8 cellular contexts compared by ENCODE assay signal in the genomic region with DNA sequence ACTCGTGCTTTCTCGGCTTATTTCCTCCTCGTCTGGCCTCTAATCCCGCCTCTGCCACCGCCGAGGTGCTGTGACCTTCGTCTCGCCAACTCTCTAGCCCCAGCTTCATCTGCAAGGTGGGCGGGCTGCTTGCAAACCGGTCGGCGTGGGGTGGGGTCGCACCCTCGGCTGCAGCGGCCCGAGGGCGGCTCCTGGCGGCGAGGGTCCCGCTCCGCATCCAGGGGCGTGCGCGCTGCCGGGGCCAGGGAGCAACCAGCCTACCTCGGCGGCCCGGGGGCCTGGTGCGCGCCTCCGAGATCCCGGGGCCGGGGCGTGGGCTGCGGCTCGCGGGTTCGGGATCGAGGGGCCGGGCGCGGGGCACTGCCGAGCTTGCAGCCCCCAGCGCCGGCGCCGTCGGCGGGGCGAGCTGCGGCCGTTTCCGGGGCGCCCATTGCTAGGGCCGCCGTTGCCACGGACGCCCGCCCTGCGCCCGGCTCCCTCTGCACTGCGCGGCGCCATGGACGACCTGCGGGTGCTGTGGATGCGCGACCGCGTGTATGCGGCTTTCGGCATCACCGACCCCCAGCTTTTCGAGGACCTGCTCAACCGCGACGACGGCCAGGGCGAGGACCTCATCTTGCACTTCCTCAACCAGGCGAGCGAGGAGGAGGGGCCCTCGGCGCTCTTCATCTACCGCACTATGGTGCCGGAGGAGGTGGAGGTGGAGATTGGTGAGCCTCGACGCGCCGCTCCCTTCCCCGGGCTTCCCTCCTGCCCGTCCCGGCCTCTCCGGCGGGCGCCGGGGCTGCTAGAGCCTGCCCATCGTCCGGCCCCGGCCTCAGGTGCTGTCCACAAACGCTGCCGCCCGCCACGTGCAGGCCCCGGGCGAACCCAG. TPM values are rescaled to one million over a fixed set of nuclear protein-coding genes. Genes with fewer than 3 reads are reported as not detected.
DNase-seq lines count a peak whose midpoint lies in the region; ATAC-seq, FAIRE-seq and TF ChIP-seq lines count a peak whose summit lies in the region.

DNAH10 (plus strand) TSS at position 461 of the 874 bp plus-strand sequence; CDS start at position 497, 36 bp downstream.

- peaks cover 0 to 2% (median 0%) of the 10 kb centered on the region in 5 experiments for H3K9me3 Mint-ChIP-seq in brain

- in situ Hi-C loops in HepG2 (cut with HindIII; ENCODE audit: extremely low pct_ligation_motif_present, low pct_unique_long_range_greater_than_20kb), result no loop called here

- intact Hi-C loops in HepG2 (cut with micrococcal nuclease; ENCODE audit: unreplicated experiment), result no loop called here

- CTCF ChIA-PET in HepG2 (lab: Yijun Ruan, JAX; ENCODE audit: low intra/inter-chr PET ratio, low total read pairs), result no interaction called here

- no peak within 1 kb of the TSS for H2AFZ ChIP-seq in HepG2 (ENCODE audit: low read length)

- peak within 1 kb of the TSS; percentile 95 for H3K4me2 ChIP-seq in HepG2 (ENCODE audit: low read depth, low read length)

- TF ChIP-seq CTCF in brain (conservative IDR thresholded peaks at IDR 0.05) (peak; percentile 29 to 68), HepG2 (CRISPR knock-in tag; IDR thresholded peaks at IDR 0.05) (peak; percentile 80)

- H3K4me3 Mint-ChIP-seq in brain, result peak within 1 kb of the TSS; percentile 65 to 83 (median 77)

- 0 out of 2 replicates have a peak within 1 kb of the TSS, but pooled peaks have one; percentile 16 for H3K9ac ChIP-seq in HepG2 (ENCODE audit: insufficient read depth, low read depth, low read length)

- H3K27me3 ChIP-seq in SJSA1 (replicated peaks), result peaks cover 16% of the 10 kb centered on the region
- H3K27me3 ChIP-seq in HepG2 (ENCODE audit: control insufficient read depth in 1 of 2, insufficient read depth in 2 of 2, low read length in 2 of 2), result peaks cover 0 to 5% of the 10 kb centered on the region in 2 experiments; a peak in 2 of 5 replicates

- H3K36me3 Mint-ChIP-seq in brain, result peaks cover 38% of the 10 kb centered on the region

- H3K9me3 ChIP-seq in SJSA1 (replicated peaks) (no peaks in the 10 kb centered on the region), HepG2 (ENCODE audit: low read length) (no peaks in the 10 kb centered on the region)

- no TSS peak for BruUV-seq in HepG2 (replicated peaks; lab: Mats Ljungman, UMichigan)

- TF ChIP-seq EP300 in HepG2 (IDR thresholded peaks at IDR 0.05; ENCODE audit: low read depth in 2 of 2, low read length in 2 of 2) (no peak), HepG2 (CRISPR knock-in tag; IDR thresholded peaks at IDR 0.05; ENCODE audit: borderline replicate concordance) (no peak)

- peak; percentile 64 for ATAC-seq in HG03064 (IDR thresholded peaks at IDR 0.05; ENCODE audit: low read depth, unreplicated experiment)
- ATAC-seq in HepG2, result peak; percentile 90

- no peak within 1 kb of the TSS for H3K27ac Mint-ChIP-seq in brain

- 1% methylated on average over 14 of the region's 105 CpGs for WGBS in HepG2 (ENCODE audit: low lambda C conversion rate)

- DNase-seq in NCI-H2227 (lab: John Stamatoyannopoulos, UW; ENCODE audit: unreplicated experiment) (peak; percentile 49), NCI-H2227 treated with DMSO at 0.1 percent for 48 hours (lab: John Stamatoyannopoulos, UW) (no peak), SJSA1 (ENCODE audit: low read depth in 1 of 2, low spot score in 2 of 2) (peak in 1 of 2 experiments; percentile 2), HepG2 (ENCODE audit: low spot score) (peak; percentile 39), H4 (ENCODE audit: low spot score) (no peak)
- DNase-seq in stimulated activated CD8-positive, alpha-beta memory T cell treated with anti-CD3 and anti-CD28 coated beads, Interleukin-4, amount 100 ng/mL, for 24 hours (ENCODE audit: low read depth), result peak; percentile 42

- H3K27ac ChIP-seq in SJSA1 (no peak within 1 kb of the TSS), HepG2 (ENCODE audit: extremely low read length, insufficient read depth, low read length) (no peak within 1 kb of the TSS)

- POLR2A ChIA-PET in HepG2 (lab: Yijun Ruan, JAX), result interaction anchor here (0.5 kb wide), 1 partner anchor 684 kb away, joined by 3 read pairs; no protein-coding TSS in a partner anchor

- peak; percentile 82 for TF ChIP-seq RAD21 in HepG2 (CRISPR knock-in tag; IDR thresholded peaks at IDR 0.05)

- no peaks in the 10 kb centered on the region for H3K79me2 ChIP-seq in HepG2 (ENCODE audit: insufficient read depth, low read length)

- FAIRE-seq in HepG2 (lab: Jason Lieb, UNC), result no peak

- TF ChIP-seq POLR2A in HepG2 (IDR thresholded peaks at IDR 0.05; ENCODE audit: insufficient read depth in 1 of 2, low read depth in 2 of 2, low read length in 2 of 2), result no peak

- H3K36me3 ChIP-seq in SJSA1, result no peaks in the 10 kb centered on the region; the same call in 1 of the 2 replicates
- no peaks in the 10 kb centered on the region for H3K36me3 ChIP-seq in HepG2 (replicated peaks in 1 of 2; ENCODE audit: control insufficient read depth in 1 of 2, insufficient read depth in 2 of 2, low read length in 2 of 2)

- H4K20me1 ChIP-seq in HepG2 (ENCODE audit: insufficient read depth, low read length), result no peaks in the 10 kb centered on the region

- H3K4me1 Mint-ChIP-seq in brain, result peaks cover 8% of the 10 kb centered on the region

- peaks cover 9% of the 10 kb centered on the region for H3K4me1 ChIP-seq in SJSA1 (replicated peaks)
- peaks cover 37% of the 10 kb centered on the region for H3K4me1 ChIP-seq in HepG2 (ENCODE audit: insufficient read depth, low read length)

- H3K4me3 ChIP-seq in SJSA1, result peak within 1 kb of the TSS; percentile 41
- peak within 1 kb of the TSS; percentile 61 to 76 (median 66) for H3K4me3 ChIP-seq in HepG2 (replicated peaks in 1 of 3; ENCODE audit: insufficient read depth in 1 of 3, low read depth in 2 of 3, low read length in 3 of 3)

- H3K27me3 Mint-ChIP-seq in brain, result peaks cover 17% of the 10 kb centered on the region

TF ChIP-seq in HepG2, 621 proteins besides CTCF, POLR2A, EP300 and RAD21 (continues in another document):
- TF ChIP-seq ELF3 (CRISPR knock-in tag; IDR thresholded peaks at IDR 0.05) (no peak; the same call in 1 of the 2 replicates), ZNF18 (CRISPR knock-in tag; IDR thresholded peaks at IDR 0.05; ENCODE audit: insufficient replicate concordance) (no peak), GABPB1 (CRISPR knock-in tag; IDR thresholded peaks at IDR 0.05) (0 out of 2 replicates have a peak, but pooled peaks have one; percentile 17), SAP130 (CRISPR knock-in tag; IDR thresholded peaks at IDR 0.05; ENCODE audit: low read depth) (peak; percentile 77)
- TF ChIP-seq, protein P1, sequence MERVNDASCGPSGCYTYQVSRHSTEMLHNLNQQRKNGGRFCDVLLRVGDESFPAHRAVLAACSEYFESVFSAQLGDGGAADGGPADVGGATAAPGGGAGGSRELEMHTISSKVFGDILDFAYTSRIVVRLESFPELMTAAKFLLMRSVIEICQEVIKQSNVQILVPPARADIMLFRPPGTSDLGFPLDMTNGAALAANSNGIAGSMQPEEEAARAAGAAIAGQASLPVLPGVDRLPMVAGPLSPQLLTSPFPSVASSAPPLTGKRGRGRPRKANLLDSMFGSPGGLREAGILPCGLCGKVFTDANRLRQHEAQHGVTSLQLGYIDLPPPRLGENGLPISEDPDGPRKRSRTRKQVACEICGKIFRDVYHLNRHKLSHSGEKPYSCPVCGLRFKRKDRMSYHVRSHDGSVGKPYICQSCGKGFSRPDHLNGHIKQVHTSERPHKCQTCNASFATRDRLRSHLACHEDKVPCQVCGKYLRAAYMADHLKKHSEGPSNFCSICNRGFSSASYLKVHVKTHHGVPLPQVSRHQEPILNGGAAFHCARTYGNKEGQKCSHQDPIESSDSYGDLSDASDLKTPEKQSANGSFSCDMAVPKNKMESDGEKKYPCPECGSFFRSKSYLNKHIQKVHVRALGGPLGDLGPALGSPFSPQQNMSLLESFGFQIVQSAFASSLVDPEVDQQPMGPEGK (CRISPR knock-in tag; IDR thresholded peaks at IDR 0.05), result peak; percentile 42; the same call in 1 of the 2 replicates

RNA-seq across cellular contexts. Expression of gene DNAH10, which starts in this region (rescaled TPM):
- 0.19 and 1.00 TPM in 2 replicates for total RNA-seq in SJSA1 (2014; rRNA removed; shearing (Covaris generic))
- polyA plus RNA-seq in brain (ENCODE audit: insufficient read depth, low read depth, low replicate concordance) (0.75 TPM), HepG2 (2011; rRNA removed) (0.01 and 0.08 TPM in 2 replicates)
- total RNA-seq in HepG2 (2016; rRNA removed; fragmentation: Illumina TruSeq; extraction: Trizol), result 0.02 and 0.06 TPM in 2 replicates
- total RNA-seq in HepG2 (2016; cell fraction: cytosol; rRNA removed; fragmentation: Illumina TruSeq; extraction: Trizol; ENCODE audit: low read depth), result under 0.01 and 0.09 TPM in 2 replicates
- 0.04 and 0.10 TPM in 2 replicates for total RNA-seq in HepG2 (2016; cell fraction: insoluble cytoplasmic fraction; rRNA removed; fragmentation: Illumina TruSeq; extraction: Trizol)
- total RNA-seq in HepG2 (2016; cell fraction: membrane; rRNA removed; fragmentation: Illumina TruSeq; extraction: Trizol), result 0.06 TPM in 1 of 2 replicates, not detected in the other
- 0.03 and 0.31 TPM in 2 replicates for total RNA-seq in HepG2 (2016; cell fraction: nucleus; rRNA removed; fragmentation: Illumina TruSeq; extraction: Trizol)
- polyA plus RNA-seq in HepG2 (2011; cell fraction: cytosol; rRNA removed), result 0.01 and 0.04 TPM in 2 replicates
- 0.10 and 0.12 TPM in 2 replicates for polyA plus RNA-seq in HepG2 (2011; cell fraction: nucleus; rRNA removed)
- polyA plus RNA-seq in HepG2 (2012), result 0.08 and 0.23 TPM in 2 replicates
- not detected in 2 replicates for polyA plus RNA-seq in HepG2 (2016; cell fraction: cytosol; fragmentation: Illumina TruSeq; extraction: Trizol; ENCODE audit: low read depth)
- not detected in 2 replicates for polyA plus RNA-seq in HepG2 (2016; cell fraction: insoluble cytoplasmic fraction; fragmentation: Illumina TruSeq; extraction: Trizol; ENCODE audit: low read depth)
- not detected in 2 replicates for polyA plus RNA-seq in HepG2 (2016; cell fraction: membrane; fragmentation: Illumina TruSeq; extraction: Trizol; ENCODE audit: low read depth)
- not detected in 2 replicates for polyA plus RNA-seq in HepG2 (2016; cell fraction: nucleus; fragmentation: Illumina TruSeq; extraction: Trizol; ENCODE audit: insufficient read depth, low read depth)
- polyA minus RNA-seq in HepG2 (2011; rRNA and poly(A)+ RNA removed; ENCODE audit: low replicate concordance), result under 0.01 and 0.02 TPM in 2 replicates
- polyA minus RNA-seq in HepG2 (2011; cell fraction: cytosol; rRNA and poly(A)+ RNA removed), result not detected in 2 replicates
- polyA minus RNA-seq in HepG2 (2011; cell fraction: nucleus; rRNA and poly(A)+ RNA removed), result under 0.01 and 0.25 TPM in 2 replicates
- 0.02 and 0.17 TPM in 2 replicates for total RNA-seq in H4 (2014; rRNA removed; shearing (Covaris generic))

Comparison
In these comparisons a context has a peak if more than half of its experiments do, and no peak if none do; other contexts are left out.
1. DNase-seq: peak in NCI-H2227 (single experiment) and stimulated activated CD8-positive, alpha-beta memory T cell treated with anti-CD3 and anti-CD28 coated beads, Interleukin-4, amount 100 ng/mL, for 24 hours (single experiment); none in NCI-H2227 treated with DMSO at 0.1 percent for 48 hours (single experiment) and H4 (single experiment).
2. Peak in DNase-seq, ATAC-seq, H3K4me3 ChIP-seq, H3K9ac ChIP-seq and H3K4me2 ChIP-seq in HepG2; RNA of the gene not detected or under 1 TPM.